In the genomic region with DNA sequence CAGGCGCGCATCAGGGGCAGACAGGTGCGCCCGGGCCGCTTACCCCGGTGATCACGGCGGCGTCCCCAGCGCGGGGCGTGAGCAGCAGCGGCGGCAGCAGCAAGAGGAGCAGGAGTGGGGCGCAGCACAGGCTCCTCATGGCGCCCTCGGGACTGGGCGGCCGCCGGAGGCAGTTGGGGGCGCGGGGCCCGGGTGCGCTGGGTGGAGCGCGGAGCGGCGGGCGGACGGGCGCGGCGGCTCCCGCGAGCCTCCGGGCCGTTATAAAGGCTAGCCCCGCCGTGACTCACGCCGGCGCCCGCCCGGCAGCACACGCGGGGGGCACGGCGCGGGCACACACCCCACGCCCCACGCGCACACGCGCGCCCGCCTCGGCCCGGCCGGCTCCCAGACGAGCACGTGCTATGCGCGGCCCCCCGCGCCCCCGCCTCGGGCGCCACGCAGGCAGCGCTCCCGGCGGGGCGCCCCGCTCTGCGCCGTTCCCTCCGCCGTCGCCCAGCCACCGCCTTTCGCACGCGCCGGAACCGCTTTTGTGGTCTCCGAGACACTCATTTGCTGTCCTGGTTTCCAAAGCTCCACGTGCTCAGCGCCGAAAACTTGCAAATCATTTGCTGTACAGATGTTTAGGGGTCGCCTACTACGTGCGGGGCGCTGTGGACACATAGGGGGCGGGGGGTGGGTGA, we compare ENCODE assay signal across 8 cellular contexts. TPM values are rescaled to one million over a fixed set of nuclear protein-coding genes. Genes with fewer than 3 reads are reported as not detected.
DNase-seq lines count a peak whose midpoint lies in the region; ATAC-seq, FAIRE-seq and TF ChIP-seq lines count a peak whose summit lies in the region.

A gene with protein sequence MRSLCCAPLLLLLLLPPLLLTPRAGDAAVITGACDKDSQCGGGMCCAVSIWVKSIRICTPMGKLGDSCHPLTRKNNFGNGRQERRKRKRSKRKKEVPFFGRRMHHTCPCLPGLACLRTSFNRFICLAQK (minus strand): TSS at position 235 of the 680 bp plus-strand sequence. CDS start 96 bp downstream, at position 139.

- no peak within 1 kb of the TSS for H2AK5ac ChIP-seq in H9 (ENCODE audit: insufficient read length, low read length)

- H3T11ph ChIP-seq in H9 (ENCODE audit: low read length) = no peak within 1 kb of the TSS

- H3K27ac Mint-ChIP-seq in H9 (no peak within 1 kb of the TSS), endothelial cell (ENCODE audit: unreplicated experiment) (no peak within 1 kb of the TSS)

- no peak within 1 kb of the TSS for H3K14ac ChIP-seq in H9 (ENCODE audit: insufficient read depth, low read length)

- H2BK5ac ChIP-seq in H9 (ENCODE audit: insufficient read length, low read length) = no peak within 1 kb of the TSS

- intact Hi-C loops in psoas muscle (cut with DNase I) = no loop called here

- no peak within 1 kb of the TSS for H3K23ac ChIP-seq in H9 (ENCODE audit: insufficient read length, low read depth, low read length)

- H3K4me1 ChIP-seq in H9 (ENCODE audit: insufficient read depth, low read length) (peaks cover 1% of the 10 kb centered on the region; the same call in 1 of the 2 replicates), psoas muscle (peaks cover 7% of the 10 kb centered on the region)

- TF ChIP-seq CTCF in H9 (conservative IDR thresholded peaks at IDR 0.05) (no peak), endothelial cell (IDR thresholded peaks at IDR 0.05; ENCODE audit: unreplicated experiment) (no peak), psoas muscle (IDR thresholded peaks at IDR 0.05) (no peak), D721Med (IDR thresholded peaks at IDR 0.05; ENCODE audit: insufficient read depth, missing control alignments) (no peak)

- no peak for FAIRE-seq in D721Med (lab: Jason Lieb, UNC)

- no peak within 1 kb of the TSS for H3K56ac ChIP-seq in H9 (ENCODE audit: insufficient read length, low read depth, low read length)

- peak; percentile 32 to 69 (median 54) for ATAC-seq in psoas muscle
- no peak for ATAC-seq in GM19463 (IDR thresholded peaks at IDR 0.05; ENCODE audit: unreplicated experiment)

- H3K79me2 ChIP-seq in H9 (ENCODE audit: insufficient read depth, low read length) = no peaks in the 10 kb centered on the region

- H3K4me3 Mint-ChIP-seq in H9 (peak within 1 kb of the TSS; percentile 67 to 84), endothelial cell (ENCODE audit: unreplicated experiment) (peak within 1 kb of the TSS; percentile 89)

- H3K27ac ChIP-seq in H9 (ENCODE audit: insufficient read length, low read depth, low read length) (no peak within 1 kb of the TSS), psoas muscle (no peak within 1 kb of the TSS)

- H3K9ac ChIP-seq in H9 (ENCODE audit: extremely low read depth, insufficient read length, low read length) = no peak within 1 kb of the TSS

- H2BK20ac ChIP-seq in H9 (ENCODE audit: low read depth, low read length, poor library complexity, severe bottlenecking) = no peak within 1 kb of the TSS

- no peak within 1 kb of the TSS for H4K8ac ChIP-seq in H9 (replicated peaks; ENCODE audit: insufficient read length, low read depth, low read length)

- H4K91ac ChIP-seq in H9 (ENCODE audit: insufficient read length, low read depth, low read length) = no peak within 1 kb of the TSS

- no peaks in the 10 kb centered on the region for H3K79me1 ChIP-seq in H9 (ENCODE audit: insufficient read depth, low read depth, low read length, poor library complexity, severe bottlenecking)

- H2BK12ac ChIP-seq in H9 (ENCODE audit: insufficient read length, low read depth, low read length) = no peak within 1 kb of the TSS

- no peak within 1 kb of the TSS for H4K5ac ChIP-seq in H9 (ENCODE audit: insufficient read length, low read depth, low read length)

- DNase-seq in H9 (peak; percentile 52), endothelial cell (ENCODE audit: low spot score) (peak; percentile 25), psoas muscle (peak; percentile 13 to 53), NCI-H1694 (lab: John Stamatoyannopoulos, UW) (no peak), D721Med (ENCODE audit: insufficient read length, low spot score) (no peak)
- peak; percentile 32 for DNase-seq in activated CD4-positive, CD25-positive, alpha-beta regulatory T cell treated with anti-CD3 and anti-CD28 coated beads, Interleukin-2, amount 50 U/mL, for 72 hours
- no peak for DNase-seq in central memory CD4-positive, alpha-beta T cell

- no peaks in the 10 kb centered on the region for H3K36me3 Mint-ChIP-seq in H9 (ENCODE audit: insufficient read depth in 1 of 3, low read depth in 3 of 3)
- H3K36me3 Mint-ChIP-seq in endothelial cell (ENCODE audit: low read depth, unreplicated experiment) = peaks cover 3% of the 10 kb centered on the region

- no CpG with 5 or more reads among the region's 94 CpGs for WGBS in H9 (ENCODE audit: extremely low coverage, insufficient read length, low lambda C conversion rate)
- 1 to 2% (median 1%) methylated on average over 47 to 94 of the region's 94 CpGs for WGBS in psoas muscle, 3 donors

- H3K4me1 Mint-ChIP-seq in H9 (peaks cover 29 to 36% of the 10 kb centered on the region in 2 experiments), endothelial cell (ENCODE audit: unreplicated experiment) (peaks cover 14% of the 10 kb centered on the region)

- H3K9me3 ChIP-seq in H9 (ENCODE audit: control insufficient read depth, low read depth, low read length) (no peaks in the 10 kb centered on the region), psoas muscle (no peaks in the 10 kb centered on the region)

- H2AFZ ChIP-seq in H9 (ENCODE audit: low read length) = no peak within 1 kb of the TSS

- H3K23me2 ChIP-seq in H9 (ENCODE audit: insufficient read length, low read depth, low read length, poor library complexity, severe bottlenecking) = no peaks in the 10 kb centered on the region

- peak within 1 kb of the TSS; percentile 52 for H3K4me3 ChIP-seq in psoas muscle

- peaks cover 63% of the 10 kb centered on the region for H3K27me3 Mint-ChIP-seq in H9 (ENCODE audit: low read depth)
- H3K27me3 Mint-ChIP-seq in endothelial cell (ENCODE audit: unreplicated experiment) = peaks cover 12% of the 10 kb centered on the region

- no peaks in the 10 kb centered on the region for H3K36me3 ChIP-seq in psoas muscle (ENCODE audit: insufficient read depth in 1 of 2, low read depth in 1 of 2)

- H2BK120ac ChIP-seq in H9 (ENCODE audit: low read depth, low read length, poor library complexity, severe bottlenecking) = no peak within 1 kb of the TSS

- H4K20me1 ChIP-seq in H9 (ENCODE audit: control insufficient read depth, insufficient read depth, insufficient read length) = no peaks in the 10 kb centered on the region

- H3K27me3 ChIP-seq in H9 (ENCODE audit: insufficient read depth, low read length) (peaks cover 23% of the 10 kb centered on the region), psoas muscle (ENCODE audit: insufficient read depth in 3 of 3, low read length in 2 of 3) (peaks cover 0 to 72% (median 16%) of the 10 kb centered on the region in 3 donors)

- H3K4me2 ChIP-seq in H9 (ENCODE audit: insufficient read depth, insufficient read length, low read length) = peak within 1 kb of the TSS; percentile 56

- no peak within 1 kb of the TSS for H3K4ac ChIP-seq in H9 (ENCODE audit: low read depth, low read length)

- H3K9me3 Mint-ChIP-seq in H9 (no peaks in the 10 kb centered on the region; a peak in 1 of 5 replicates), endothelial cell (ENCODE audit: unreplicated experiment) (no peaks in the 10 kb centered on the region)

- no peak within 1 kb of the TSS for H2BK15ac ChIP-seq in H9 (ENCODE audit: low read depth, low read length)

- no peak within 1 kb of the TSS for H3K18ac ChIP-seq in H9 (ENCODE audit: insufficient read length, low read depth, low read length)

RNA-seq across cellular contexts. Expression of the gene that starts here (rescaled TPM):
- total RNA-seq in H9 (2021) (1.4 and 1.7 TPM in 2 replicates), endothelial cell (ENCODE audit: unreplicated experiment) (not detected), psoas muscle (under 1 TPM in 3 of 4 donors, not detected in 1; 0.27 to 0.81 (median 0.47) TPM)
- under 1 TPM in 2 of 3 donors, not detected in 1; 0.08 to 0.13 TPM for polyA plus RNA-seq in psoas muscle

Comparison
In these comparisons a context has a peak if more than half of its experiments do, and no peak if none do; other contexts are left out.
1. Peak in DNase-seq in endothelial cell; RNA of the gene not detected or under 1 TPM.
2. Peak in DNase-seq, ATAC-seq and H3K4me3 ChIP-seq in psoas muscle; RNA of the gene not detected or under 1 TPM.
3. DNase-seq: peak in H9 (single experiment) and activated CD4-positive, CD25-positive, alpha-beta regulatory T cell treated with anti-CD3 and anti-CD28 coated beads, Interleukin-2, amount 50 U/mL, for 72 hours (single experiment); none in NCI-H1694 (single experiment), central memory CD4-positive, alpha-beta T cell (single experiment) and D721Med (single experiment).